1 cellular context compared by ENCODE assay signal in the genomic region with DNA sequence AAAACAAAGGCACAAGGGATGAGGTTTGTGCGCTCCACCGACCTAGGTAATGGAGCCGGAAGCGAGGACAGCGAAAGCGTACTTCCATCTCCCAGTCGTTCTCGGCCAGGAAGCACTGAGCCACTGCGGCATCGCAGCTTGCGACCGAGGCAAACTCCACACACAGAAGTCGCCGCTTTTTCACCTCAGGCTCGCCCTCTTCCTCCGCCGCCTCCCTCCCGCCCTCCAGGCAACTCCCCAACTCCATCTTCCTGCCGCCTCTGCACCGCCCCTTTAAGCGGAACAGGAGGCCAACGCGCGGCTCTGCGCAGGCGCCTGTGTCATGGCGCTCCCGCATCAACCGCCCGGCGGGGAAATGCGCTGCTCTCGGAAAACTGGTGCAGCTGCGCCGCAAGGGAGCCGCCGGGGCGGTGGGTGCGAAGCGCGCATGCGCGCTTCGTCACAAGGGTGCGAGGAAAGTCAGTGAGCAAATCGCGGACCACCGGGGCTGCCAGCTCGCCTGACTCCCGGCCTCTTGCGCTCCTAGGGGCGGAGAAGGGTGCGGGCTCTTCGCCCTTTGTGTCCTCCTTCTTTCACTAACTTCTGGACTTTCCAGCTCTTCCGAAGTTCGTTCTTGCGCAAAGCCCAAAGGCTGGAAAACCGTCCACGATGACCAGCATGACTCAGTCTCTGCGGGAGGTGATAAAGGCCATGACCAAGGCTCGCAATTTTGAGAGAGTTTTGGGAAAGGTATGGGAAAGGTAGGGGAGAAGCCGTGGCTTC.
TF ChIP-seq lines count a peak whose summit lies in the region.

A gene (plus strand): TSS at position 462 of the 762 bp plus-strand sequence. CDS start 187 bp downstream, at position 649.
A gene with protein sequence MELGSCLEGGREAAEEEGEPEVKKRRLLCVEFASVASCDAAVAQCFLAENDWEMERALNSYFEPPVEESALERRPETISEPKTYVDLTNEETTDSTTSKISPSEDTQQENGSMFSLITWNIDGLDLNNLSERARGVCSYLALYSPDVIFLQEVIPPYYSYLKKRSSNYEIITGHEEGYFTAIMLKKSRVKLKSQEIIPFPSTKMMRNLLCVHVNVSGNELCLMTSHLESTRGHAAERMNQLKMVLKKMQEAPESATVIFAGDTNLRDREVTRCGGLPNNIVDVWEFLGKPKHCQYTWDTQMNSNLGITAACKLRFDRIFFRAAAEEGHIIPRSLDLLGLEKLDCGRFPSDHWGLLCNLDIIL (minus strand): TSS at position 284 of the 762 bp plus-strand sequence. CDS start 37 bp downstream, at position 247.

TF ChIP-seq in K562, 482 proteins besides CTCF, POLR2A, EP300 and RAD21 (continued from another document and continues in another):
- TF ChIP-seq, protein P1, sequence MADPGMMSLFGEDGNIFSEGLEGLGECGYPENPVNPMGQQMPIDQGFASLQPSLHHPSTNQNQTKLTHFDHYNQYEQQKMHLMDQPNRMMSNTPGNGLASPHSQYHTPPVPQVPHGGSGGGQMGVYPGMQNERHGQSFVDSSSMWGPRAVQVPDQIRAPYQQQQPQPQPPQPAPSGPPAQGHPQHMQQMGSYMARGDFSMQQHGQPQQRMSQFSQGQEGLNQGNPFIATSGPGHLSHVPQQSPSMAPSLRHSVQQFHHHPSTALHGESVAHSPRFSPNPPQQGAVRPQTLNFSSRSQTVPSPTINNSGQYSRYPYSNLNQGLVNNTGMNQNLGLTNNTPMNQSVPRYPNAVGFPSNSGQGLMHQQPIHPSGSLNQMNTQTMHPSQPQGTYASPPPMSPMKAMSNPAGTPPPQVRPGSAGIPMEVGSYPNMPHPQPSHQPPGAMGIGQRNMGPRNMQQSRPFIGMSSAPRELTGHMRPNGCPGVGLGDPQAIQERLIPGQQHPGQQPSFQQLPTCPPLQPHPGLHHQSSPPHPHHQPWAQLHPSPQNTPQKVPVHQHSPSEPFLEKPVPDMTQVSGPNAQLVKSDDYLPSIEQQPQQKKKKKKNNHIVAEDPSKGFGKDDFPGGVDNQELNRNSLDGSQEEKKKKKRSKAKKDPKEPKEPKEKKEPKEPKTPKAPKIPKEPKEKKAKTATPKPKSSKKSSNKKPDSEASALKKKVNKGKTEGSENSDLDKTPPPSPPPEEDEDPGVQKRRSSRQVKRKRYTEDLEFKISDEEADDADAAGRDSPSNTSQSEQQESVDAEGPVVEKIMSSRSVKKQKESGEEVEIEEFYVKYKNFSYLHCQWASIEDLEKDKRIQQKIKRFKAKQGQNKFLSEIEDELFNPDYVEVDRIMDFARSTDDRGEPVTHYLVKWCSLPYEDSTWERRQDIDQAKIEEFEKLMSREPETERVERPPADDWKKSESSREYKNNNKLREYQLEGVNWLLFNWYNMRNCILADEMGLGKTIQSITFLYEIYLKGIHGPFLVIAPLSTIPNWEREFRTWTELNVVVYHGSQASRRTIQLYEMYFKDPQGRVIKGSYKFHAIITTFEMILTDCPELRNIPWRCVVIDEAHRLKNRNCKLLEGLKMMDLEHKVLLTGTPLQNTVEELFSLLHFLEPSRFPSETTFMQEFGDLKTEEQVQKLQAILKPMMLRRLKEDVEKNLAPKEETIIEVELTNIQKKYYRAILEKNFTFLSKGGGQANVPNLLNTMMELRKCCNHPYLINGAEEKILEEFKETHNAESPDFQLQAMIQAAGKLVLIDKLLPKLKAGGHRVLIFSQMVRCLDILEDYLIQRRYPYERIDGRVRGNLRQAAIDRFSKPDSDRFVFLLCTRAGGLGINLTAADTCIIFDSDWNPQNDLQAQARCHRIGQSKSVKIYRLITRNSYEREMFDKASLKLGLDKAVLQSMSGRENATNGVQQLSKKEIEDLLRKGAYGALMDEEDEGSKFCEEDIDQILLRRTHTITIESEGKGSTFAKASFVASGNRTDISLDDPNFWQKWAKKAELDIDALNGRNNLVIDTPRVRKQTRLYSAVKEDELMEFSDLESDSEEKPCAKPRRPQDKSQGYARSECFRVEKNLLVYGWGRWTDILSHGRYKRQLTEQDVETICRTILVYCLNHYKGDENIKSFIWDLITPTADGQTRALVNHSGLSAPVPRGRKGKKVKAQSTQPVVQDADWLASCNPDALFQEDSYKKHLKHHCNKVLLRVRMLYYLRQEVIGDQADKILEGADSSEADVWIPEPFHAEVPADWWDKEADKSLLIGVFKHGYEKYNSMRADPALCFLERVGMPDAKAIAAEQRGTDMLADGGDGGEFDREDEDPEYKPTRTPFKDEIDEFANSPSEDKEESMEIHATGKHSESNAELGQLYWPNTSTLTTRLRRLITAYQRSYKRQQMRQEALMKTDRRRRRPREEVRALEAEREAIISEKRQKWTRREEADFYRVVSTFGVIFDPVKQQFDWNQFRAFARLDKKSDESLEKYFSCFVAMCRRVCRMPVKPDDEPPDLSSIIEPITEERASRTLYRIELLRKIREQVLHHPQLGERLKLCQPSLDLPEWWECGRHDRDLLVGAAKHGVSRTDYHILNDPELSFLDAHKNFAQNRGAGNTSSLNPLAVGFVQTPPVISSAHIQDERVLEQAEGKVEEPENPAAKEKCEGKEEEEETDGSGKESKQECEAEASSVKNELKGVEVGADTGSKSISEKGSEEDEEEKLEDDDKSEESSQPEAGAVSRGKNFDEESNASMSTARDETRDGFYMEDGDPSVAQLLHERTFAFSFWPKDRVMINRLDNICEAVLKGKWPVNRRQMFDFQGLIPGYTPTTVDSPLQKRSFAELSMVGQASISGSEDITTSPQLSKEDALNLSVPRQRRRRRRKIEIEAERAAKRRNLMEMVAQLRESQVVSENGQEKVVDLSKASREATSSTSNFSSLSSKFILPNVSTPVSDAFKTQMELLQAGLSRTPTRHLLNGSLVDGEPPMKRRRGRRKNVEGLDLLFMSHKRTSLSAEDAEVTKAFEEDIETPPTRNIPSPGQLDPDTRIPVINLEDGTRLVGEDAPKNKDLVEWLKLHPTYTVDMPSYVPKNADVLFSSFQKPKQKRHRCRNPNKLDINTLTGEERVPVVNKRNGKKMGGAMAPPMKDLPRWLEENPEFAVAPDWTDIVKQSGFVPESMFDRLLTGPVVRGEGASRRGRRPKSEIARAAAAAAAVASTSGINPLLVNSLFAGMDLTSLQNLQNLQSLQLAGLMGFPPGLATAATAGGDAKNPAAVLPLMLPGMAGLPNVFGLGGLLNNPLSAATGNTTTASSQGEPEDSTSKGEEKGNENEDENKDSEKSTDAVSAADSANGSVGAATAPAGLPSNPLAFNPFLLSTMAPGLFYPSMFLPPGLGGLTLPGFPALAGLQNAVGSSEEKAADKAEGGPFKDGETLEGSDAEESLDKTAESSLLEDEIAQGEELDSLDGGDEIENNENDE (IDR thresholded peaks at IDR 0.05; ENCODE audit: low read depth, low read length): no peak
- TF ChIP-seq HIVEP1 (CRISPR knock-in tag; IDR thresholded peaks at IDR 0.05) (no peak), HNRNPL (IDR thresholded peaks at IDR 0.05; ENCODE audit: low read depth, low read length) (no peak), PML (IDR thresholded peaks at IDR 0.05; ENCODE audit: low read length) (peak; percentile 79), FIP1L1 (IDR thresholded peaks at IDR 0.05; ENCODE audit: low read depth, low read length, poor library complexity, severe bottlenecking) (peak; percentile 92), CCNT2 (IDR thresholded peaks at IDR 0.05; ENCODE audit: borderline replicate concordance, extremely low read depth, insufficient read length, low read depth, low read length) (peak; percentile 90), HDAC1 (IDR thresholded peaks at IDR 0.05) (peak in 1 of 2 experiments; percentile 63; a peak in 2 of 4 replicates), NONO (IDR thresholded peaks at IDR 0.05; ENCODE audit: low read depth in 2 of 2, low read length in 1 of 2) (peak in 1 of 2 experiments; percentile 50; a peak in 2 of 4 replicates), RFX7 (CRISPR knock-in tag; IDR thresholded peaks at IDR 0.05) (no peak), TAF15 (IDR thresholded peaks at IDR 0.05; ENCODE audit: low read depth, low read length) (no peak), ZNF586 (CRISPR knock-in tag; conservative IDR thresholded peaks at IDR 0.05) (no peak), GATAD2A (IDR thresholded peaks at IDR 0.05) (no peak), BDP1 (IDR thresholded peaks at IDR 0.05; ENCODE audit: insufficient read depth, insufficient read length) (no peak), MYBL2 (IDR thresholded peaks at IDR 0.05; ENCODE audit: low read depth) (no peak; the same call in 1 of the 2 replicates), MYBL2 (CRISPR knock-in tag; IDR thresholded peaks at IDR 0.05; ENCODE audit: borderline replicate concordance) (no peak)
- TF ChIP-seq, protein P2, sequence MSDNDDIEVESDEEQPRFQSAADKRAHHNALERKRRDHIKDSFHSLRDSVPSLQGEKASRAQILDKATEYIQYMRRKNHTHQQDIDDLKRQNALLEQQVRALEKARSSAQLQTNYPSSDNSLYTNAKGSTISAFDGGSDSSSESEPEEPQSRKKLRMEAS (CRISPR knock-in tag; IDR thresholded peaks at IDR 0.05): peak; percentile 22; the same call in 1 of the 2 replicates
- TF ChIP-seq, protein P3, sequence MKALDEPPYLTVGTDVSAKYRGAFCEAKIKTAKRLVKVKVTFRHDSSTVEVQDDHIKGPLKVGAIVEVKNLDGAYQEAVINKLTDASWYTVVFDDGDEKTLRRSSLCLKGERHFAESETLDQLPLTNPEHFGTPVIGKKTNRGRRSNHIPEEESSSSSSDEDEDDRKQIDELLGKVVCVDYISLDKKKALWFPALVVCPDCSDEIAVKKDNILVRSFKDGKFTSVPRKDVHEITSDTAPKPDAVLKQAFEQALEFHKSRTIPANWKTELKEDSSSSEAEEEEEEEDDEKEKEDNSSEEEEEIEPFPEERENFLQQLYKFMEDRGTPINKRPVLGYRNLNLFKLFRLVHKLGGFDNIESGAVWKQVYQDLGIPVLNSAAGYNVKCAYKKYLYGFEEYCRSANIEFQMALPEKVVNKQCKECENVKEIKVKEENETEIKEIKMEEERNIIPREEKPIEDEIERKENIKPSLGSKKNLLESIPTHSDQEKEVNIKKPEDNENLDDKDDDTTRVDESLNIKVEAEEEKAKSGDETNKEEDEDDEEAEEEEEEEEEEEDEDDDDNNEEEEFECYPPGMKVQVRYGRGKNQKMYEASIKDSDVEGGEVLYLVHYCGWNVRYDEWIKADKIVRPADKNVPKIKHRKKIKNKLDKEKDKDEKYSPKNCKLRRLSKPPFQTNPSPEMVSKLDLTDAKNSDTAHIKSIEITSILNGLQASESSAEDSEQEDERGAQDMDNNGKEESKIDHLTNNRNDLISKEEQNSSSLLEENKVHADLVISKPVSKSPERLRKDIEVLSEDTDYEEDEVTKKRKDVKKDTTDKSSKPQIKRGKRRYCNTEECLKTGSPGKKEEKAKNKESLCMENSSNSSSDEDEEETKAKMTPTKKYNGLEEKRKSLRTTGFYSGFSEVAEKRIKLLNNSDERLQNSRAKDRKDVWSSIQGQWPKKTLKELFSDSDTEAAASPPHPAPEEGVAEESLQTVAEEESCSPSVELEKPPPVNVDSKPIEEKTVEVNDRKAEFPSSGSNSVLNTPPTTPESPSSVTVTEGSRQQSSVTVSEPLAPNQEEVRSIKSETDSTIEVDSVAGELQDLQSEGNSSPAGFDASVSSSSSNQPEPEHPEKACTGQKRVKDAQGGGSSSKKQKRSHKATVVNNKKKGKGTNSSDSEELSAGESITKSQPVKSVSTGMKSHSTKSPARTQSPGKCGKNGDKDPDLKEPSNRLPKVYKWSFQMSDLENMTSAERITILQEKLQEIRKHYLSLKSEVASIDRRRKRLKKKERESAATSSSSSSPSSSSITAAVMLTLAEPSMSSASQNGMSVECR (CRISPR knock-in tag; IDR thresholded peaks at IDR 0.05): no peak; the same call in 1 of the 2 replicates
- TF ChIP-seq, protein P4, sequence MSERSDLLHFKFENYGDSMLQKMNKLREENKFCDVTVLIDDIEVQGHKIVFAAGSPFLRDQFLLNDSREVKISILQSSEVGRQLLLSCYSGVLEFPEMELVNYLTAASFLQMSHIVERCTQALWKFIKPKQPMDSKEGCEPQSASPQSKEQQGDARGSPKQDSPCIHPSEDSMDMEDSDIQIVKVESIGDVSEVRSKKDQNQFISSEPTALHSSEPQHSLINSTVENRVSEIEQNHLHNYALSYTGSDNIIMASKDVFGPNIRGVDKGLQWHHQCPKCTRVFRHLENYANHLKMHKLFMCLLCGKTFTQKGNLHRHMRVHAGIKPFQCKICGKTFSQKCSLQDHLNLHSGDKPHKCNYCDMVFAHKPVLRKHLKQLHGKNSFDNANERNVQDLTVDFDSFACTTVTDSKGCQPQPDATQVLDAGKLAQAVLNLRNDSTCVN (CRISPR knock-in tag; IDR thresholded peaks at IDR 0.05): no peak; the same call in 1 of the 2 replicates
- TF ChIP-seq, protein P5, sequence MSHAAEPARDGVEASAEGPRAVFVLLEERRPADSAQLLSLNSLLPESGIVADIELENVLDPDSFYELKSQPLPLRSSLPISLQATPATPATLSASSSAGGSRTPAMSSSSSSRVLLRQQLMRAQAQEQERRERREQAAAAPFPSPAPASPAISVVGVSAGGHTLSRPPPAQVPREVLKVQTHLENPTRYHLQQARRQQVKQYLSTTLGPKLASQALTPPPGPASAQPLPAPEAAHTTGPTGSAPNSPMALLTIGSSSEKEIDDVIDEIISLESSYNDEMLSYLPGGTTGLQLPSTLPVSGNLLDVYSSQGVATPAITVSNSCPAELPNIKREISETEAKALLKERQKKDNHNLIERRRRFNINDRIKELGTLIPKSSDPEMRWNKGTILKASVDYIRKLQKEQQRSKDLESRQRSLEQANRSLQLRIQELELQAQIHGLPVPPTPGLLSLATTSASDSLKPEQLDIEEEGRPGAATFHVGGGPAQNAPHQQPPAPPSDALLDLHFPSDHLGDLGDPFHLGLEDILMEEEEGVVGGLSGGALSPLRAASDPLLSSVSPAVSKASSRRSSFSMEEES (CRISPR knock-in tag; IDR thresholded peaks at IDR 0.05): no peak; the same call in 1 of the 2 replicates
- TF ChIP-seq, protein P6, sequence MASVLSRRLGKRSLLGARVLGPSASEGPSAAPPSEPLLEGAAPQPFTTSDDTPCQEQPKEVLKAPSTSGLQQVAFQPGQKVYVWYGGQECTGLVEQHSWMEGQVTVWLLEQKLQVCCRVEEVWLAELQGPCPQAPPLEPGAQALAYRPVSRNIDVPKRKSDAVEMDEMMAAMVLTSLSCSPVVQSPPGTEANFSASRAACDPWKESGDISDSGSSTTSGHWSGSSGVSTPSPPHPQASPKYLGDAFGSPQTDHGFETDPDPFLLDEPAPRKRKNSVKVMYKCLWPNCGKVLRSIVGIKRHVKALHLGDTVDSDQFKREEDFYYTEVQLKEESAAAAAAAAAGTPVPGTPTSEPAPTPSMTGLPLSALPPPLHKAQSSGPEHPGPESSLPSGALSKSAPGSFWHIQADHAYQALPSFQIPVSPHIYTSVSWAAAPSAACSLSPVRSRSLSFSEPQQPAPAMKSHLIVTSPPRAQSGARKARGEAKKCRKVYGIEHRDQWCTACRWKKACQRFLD (CRISPR knock-in tag; IDR thresholded peaks at IDR 0.05): no peak; the same call in 1 of the 2 replicates
- TF ChIP-seq, protein P7, sequence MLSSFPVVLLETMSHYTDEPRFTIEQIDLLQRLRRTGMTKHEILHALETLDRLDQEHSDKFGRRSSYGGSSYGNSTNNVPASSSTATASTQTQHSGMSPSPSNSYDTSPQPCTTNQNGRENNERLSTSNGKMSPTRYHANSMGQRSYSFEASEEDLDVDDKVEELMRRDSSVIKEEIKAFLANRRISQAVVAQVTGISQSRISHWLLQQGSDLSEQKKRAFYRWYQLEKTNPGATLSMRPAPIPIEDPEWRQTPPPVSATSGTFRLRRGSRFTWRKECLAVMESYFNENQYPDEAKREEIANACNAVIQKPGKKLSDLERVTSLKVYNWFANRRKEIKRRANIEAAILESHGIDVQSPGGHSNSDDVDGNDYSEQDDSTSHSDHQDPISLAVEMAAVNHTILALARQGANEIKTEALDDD (IDR thresholded peaks at IDR 0.05): no peak
- TF ChIP-seq, protein P8, sequence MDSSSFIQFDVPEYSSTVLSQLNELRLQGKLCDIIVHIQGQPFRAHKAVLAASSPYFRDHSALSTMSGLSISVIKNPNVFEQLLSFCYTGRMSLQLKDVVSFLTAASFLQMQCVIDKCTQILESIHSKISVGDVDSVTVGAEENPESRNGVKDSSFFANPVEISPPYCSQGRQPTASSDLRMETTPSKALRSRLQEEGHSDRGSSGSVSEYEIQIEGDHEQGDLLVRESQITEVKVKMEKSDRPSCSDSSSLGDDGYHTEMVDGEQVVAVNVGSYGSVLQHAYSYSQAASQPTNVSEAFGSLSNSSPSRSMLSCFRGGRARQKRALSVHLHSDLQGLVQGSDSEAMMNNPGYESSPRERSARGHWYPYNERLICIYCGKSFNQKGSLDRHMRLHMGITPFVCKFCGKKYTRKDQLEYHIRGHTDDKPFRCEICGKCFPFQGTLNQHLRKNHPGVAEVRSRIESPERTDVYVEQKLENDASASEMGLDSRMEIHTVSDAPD (CRISPR knock-in tag; IDR thresholded peaks at IDR 0.05): no peak
